ENCODE assay signal across 10 cellular contexts in genomic region chr1:176656257-176656995, GRCh38.
DNase-seq lines count a peak whose midpoint lies in the region; ATAC-seq and TF ChIP-seq lines count a peak whose summit lies in the region.
"Had no signal": no experiment of that assay in that cellular context is flagged by ENCODE, and none has a peak within 500 bp of the region (broad histone marks: within the 10 kb centered on the region; RNA-seq: fewer than 3 reads in every experiment).

No MANE protein-coding gene starts in this region.

- H3K9ac ChIP-seq in trophoblast cell (ENCODE audit: low read length) (no peak overlapping the region), endodermal cell (ENCODE audit: extremely low read depth, low read length, poor library complexity, severe bottlenecking) (no peak overlapping the region), colonic mucosa (ENCODE audit: low read depth in 2 of 2, low read length in 2 of 2) (no peak overlapping the region)

- peak overlapping the region; percentile 20 for H4K91ac ChIP-seq in trophoblast cell (ENCODE audit: low read depth, low read length)

- no peak overlapping the region for H2AK5ac ChIP-seq in trophoblast cell (ENCODE audit: low read length)

- no peak for ATAC-seq in HG03196 (IDR thresholded peaks at IDR 0.05; ENCODE audit: unreplicated experiment)
- ATAC-seq: CD8-positive, alpha-beta T cell had no signal

- H3K79me2 ChIP-seq in trophoblast cell (ENCODE audit: control insufficient read depth, insufficient read depth, low read length, poor library complexity), result no peaks in the 10 kb centered on the region

- peaks cover 4% of the 10 kb centered on the region for H3K79me1 ChIP-seq in trophoblast cell (ENCODE audit: low read length)

- no peak; the same call in 1 of the 2 replicates for TF ChIP-seq CTCF in AG10803 (conservative IDR thresholded peaks at IDR 0.05; ENCODE audit: low read length)
- no peak for TF ChIP-seq CTCF in RWPE1 (conservative IDR thresholded peaks at IDR 0.05; ENCODE audit: low read depth)
- TF ChIP-seq CTCF in foreskin fibroblast (IDR thresholded peaks at IDR 0.05; ENCODE audit: low read depth, low read length), result no peak
- TF ChIP-seq CTCF in endodermal cell (conservative IDR thresholded peaks at IDR 0.05), result no peak
- no peak for TF ChIP-seq CTCF in colonic mucosa (IDR thresholded peaks at IDR 0.05)

- H3K18ac ChIP-seq in trophoblast cell (ENCODE audit: low read length), result no peak overlapping the region

- WGBS in trophoblast cell (ENCODE audit: extremely low coverage, insufficient coverage, insufficient read length), result no CpG with 5 or more reads among the region's 3 CpGs
- 79 to 90% methylated on average over 3 of the region's 3 CpGs for WGBS in endodermal cell (ENCODE audit: insufficient coverage in 1 of 2, insufficient read length in 1 of 2), 2 experiments

- H3K4me2 ChIP-seq in trophoblast cell (ENCODE audit: low read length), result no peak overlapping the region

- no peak overlapping the region for H3K4me3 ChIP-seq in AG10803 (ENCODE audit: low read length)
- H3K4me3 ChIP-seq in foreskin fibroblast (ENCODE audit: low read depth in 1 of 2, low read length in 2 of 2), result no peak overlapping the region
- H3K4me3 ChIP-seq in trophoblast cell (ENCODE audit: low read depth, low read length), result no peak overlapping the region
- H3K4me3 ChIP-seq in endodermal cell (ENCODE audit: low read length), result no peak overlapping the region
- H3K4me3 ChIP-seq in colonic mucosa, result no peak overlapping the region

- H3K27ac Mint-ChIP-seq in endodermal cell, result no peak overlapping the region
- H3K27ac Mint-ChIP-seq: CD8-positive, alpha-beta T cell had no signal

- H3K27ac ChIP-seq in RWPE1, result no peak overlapping the region
- peak overlapping the region; percentile 60 for H3K27ac ChIP-seq in trophoblast cell (ENCODE audit: low read depth, low read length)
- no peak overlapping the region for H3K27ac ChIP-seq in endodermal cell (ENCODE audit: low read depth, low read length)
- H3K27ac ChIP-seq in colonic mucosa, result no peak overlapping the region

- no peaks in the 10 kb centered on the region for H3K4me1 Mint-ChIP-seq in endodermal cell

- H3K4ac ChIP-seq in trophoblast cell (ENCODE audit: low read depth, low read length), result no peak overlapping the region

- H3K27me3 Mint-ChIP-seq in endodermal cell (ENCODE audit: insufficient read depth), result no peaks in the 10 kb centered on the region

- H3K27me3 ChIP-seq in trophoblast cell (ENCODE audit: insufficient read depth, low read length) (no peaks in the 10 kb centered on the region), endodermal cell (ENCODE audit: control insufficient read depth, insufficient read depth, low read length, poor library complexity, severe bottlenecking) (no peaks in the 10 kb centered on the region), colonic mucosa (no peaks in the 10 kb centered on the region)

- no peak overlapping the region for H3K23ac ChIP-seq in trophoblast cell (ENCODE audit: low read length)

- H3K4me3 Mint-ChIP-seq in endodermal cell, result no peak overlapping the region
- H3K4me3 Mint-ChIP-seq: CD8-positive, alpha-beta T cell had no signal

- peak overlapping the region; percentile 52 for H2BK12ac ChIP-seq in trophoblast cell (ENCODE audit: low read length)

- no peak overlapping the region for H2AFZ ChIP-seq in trophoblast cell (ENCODE audit: insufficient read depth, low read length, poor library complexity)

- CTCF ChIA-PET in RWPE1 (lab: Yijun Ruan, JAX), result no interaction called here

- H2BK120ac ChIP-seq in trophoblast cell (ENCODE audit: insufficient read depth, low read length, poor library complexity), result peak overlapping the region; percentile 35

- H4K12ac ChIP-seq in trophoblast cell (ENCODE audit: low read depth, low read length), result no peak overlapping the region

- no peak overlapping the region for H4K8ac ChIP-seq in trophoblast cell (ENCODE audit: low read depth, low read length)

- no peak overlapping the region for H3K14ac ChIP-seq in trophoblast cell (ENCODE audit: low read length)

- H2BK5ac ChIP-seq in trophoblast cell (ENCODE audit: low read depth, low read length, poor library complexity), result no peak overlapping the region

- POLR2A ChIA-PET in RWPE1 (lab: Yijun Ruan, JAX; ENCODE audit: low non-redundant PET), result no interaction called here

- DNase-seq in AG10803 (ENCODE audit: low read depth), result peak; percentile 93
- DNase-seq in RWPE1 (ENCODE audit: low spot score), result peak; percentile 29
- DNase-seq in foreskin fibroblast, result peak; percentile 26 to 91
- DNase-seq in trophoblast cell, result peak; percentile 38 to 56
- DNase-seq in ecto neural progenitor cell (ENCODE audit: low spot score), result no peak
- no peak for DNase-seq in endodermal cell
- no peak for DNase-seq in colonic mucosa
- DNase-seq: activated CD4-positive, alpha-beta T cell treated with anti-CD3 and anti-CD28 coated beads for 1 hour; CD8-positive, alpha-beta T cell had no signal

- H3K4me1 ChIP-seq in trophoblast cell (ENCODE audit: control insufficient read depth in 1 of 2, insufficient read depth in 2 of 2, low read length in 2 of 2) (peaks cover 3 to 4% of the 10 kb centered on the region in 2 experiments), endodermal cell (ENCODE audit: control insufficient read depth, insufficient read depth, low read length) (no peaks in the 10 kb centered on the region), colonic mucosa (no peaks in the 10 kb centered on the region)

- H3K36me3 ChIP-seq in trophoblast cell (ENCODE audit: control insufficient read depth in 1 of 2, insufficient read depth in 2 of 2, low read length in 2 of 2), result no peaks in the 10 kb centered on the region
- no peaks in the 10 kb centered on the region for H3K36me3 ChIP-seq in endodermal cell (ENCODE audit: control insufficient read depth, insufficient read depth, low read length)
- H3K36me3 ChIP-seq in colonic mucosa, result no peaks in the 10 kb centered on the region

- H3K9me3 ChIP-seq in trophoblast cell (ENCODE audit: insufficient read depth, low read depth, low read length), result no peaks in the 10 kb centered on the region
- no peaks in the 10 kb centered on the region for H3K9me3 ChIP-seq in endodermal cell (ENCODE audit: control insufficient read depth, low read length)
- no peaks in the 10 kb centered on the region for H3K9me3 ChIP-seq in colonic mucosa

- intact Hi-C loops in colonic mucosa (cut with DNase I), result no loop called here

- no peaks in the 10 kb centered on the region for H3K9me3 Mint-ChIP-seq in endodermal cell

- H3K36me3 Mint-ChIP-seq in endodermal cell (ENCODE audit: low read depth), result no peaks in the 10 kb centered on the region
- H3K36me3 Mint-ChIP-seq: CD8-positive, alpha-beta T cell had no signal

Comparison
In these comparisons a context has a peak if more than half of its experiments do, and no peak if none do; other contexts are left out.
1. DNase-seq: peak in AG10803 (single experiment), RWPE1 (single experiment), foreskin fibroblast (2 of 2) and trophoblast cell (2 of 2); none in ecto neural progenitor cell (single experiment), endodermal cell (single experiment) and colonic mucosa (single experiment).